In genomic region chr7:87220734-87221215, GRCh38 we compare ENCODE assay signal across 8 cellular contexts. TPM values are rescaled to one million over a fixed set of nuclear protein-coding genes. Genes with fewer than 3 reads are reported as not detected.
A peak's percentile ranks its signal among the peaks of the same experiment; 100 is the strongest.
DNase-seq lines count a peak whose midpoint lies in the region; ATAC-seq, FAIRE-seq and TF ChIP-seq lines count a peak whose summit lies in the region.

No MANE protein-coding gene starts in this region.

- no peak for TF ChIP-seq POLR2A in H54 (IDR thresholded peaks at IDR 0.05; ENCODE audit: low read depth, low read length)

- H3K27me3 ChIP-seq in Loucy (ENCODE audit: insufficient read depth, low read length, poor library complexity, severe bottlenecking) (peaks cover 14% of the 10 kb centered on the region), bronchial epithelial cell (ENCODE audit: control insufficient read depth, insufficient read depth, low read length) (no peaks in the 10 kb centered on the region), mesendoderm (ENCODE audit: insufficient read depth, low read length, poor library complexity) (peaks cover 2% of the 10 kb centered on the region)

- H3K9ac ChIP-seq in Loucy (ENCODE audit: low read depth, low read length, poor library complexity, severe bottlenecking) (no peak overlapping the region), mesendoderm (ENCODE audit: low read length) (no peak overlapping the region)

- H2AK5ac ChIP-seq in mesendoderm (ENCODE audit: low read length) = no peak overlapping the region

- no peak overlapping the region for H3K23ac ChIP-seq in mesendoderm (ENCODE audit: low read length)

- FAIRE-seq in bronchial epithelial cell (lab: Jason Lieb, UNC) (no peak), H54 (lab: Jason Lieb, UNC) (no peak)

- H3K18ac ChIP-seq in mesendoderm (ENCODE audit: low read length) = no peak overlapping the region

- no CpG with 5 or more reads among the region's 17 CpGs for WGBS in mesendoderm (ENCODE audit: extremely low coverage, insufficient coverage, low lambda C conversion rate)
- 4% methylated on average over 17 of the region's 17 CpGs for WGBS in urinary bladder

- ATAC-seq in GM18861 (IDR thresholded peaks at IDR 0.05; ENCODE audit: unreplicated experiment) = no peak

- peaks cover 11% of the 10 kb centered on the region for H3K79me1 ChIP-seq in mesendoderm (ENCODE audit: low read length)

- H3K36me3 ChIP-seq in Loucy (ENCODE audit: insufficient read depth, low read length) = no peaks in the 10 kb centered on the region
- no peaks in the 10 kb centered on the region for H3K36me3 ChIP-seq in bronchial epithelial cell (ENCODE audit: control insufficient read depth, insufficient read depth, low read length)
- H3K36me3 ChIP-seq in mesendoderm (ENCODE audit: control insufficient read depth, insufficient read depth, low read length) = no peaks in the 10 kb centered on the region
- H3K36me3 ChIP-seq in urinary bladder (ENCODE audit: insufficient read depth) = no peaks in the 10 kb centered on the region

- H3F3A ChIP-seq in Loucy (ENCODE audit: low read depth) = no peaks in the 10 kb centered on the region; the same call in 1 of the 2 replicates

- no peak overlapping the region for H3K56ac ChIP-seq in mesendoderm (ENCODE audit: low read length)

- peaks cover 40% of the 10 kb centered on the region for H3K79me2 ChIP-seq in Loucy (ENCODE audit: insufficient read depth, low read length)
- peaks cover 34% of the 10 kb centered on the region for H3K79me2 ChIP-seq in mesendoderm (ENCODE audit: control insufficient read depth, insufficient read depth, low read length)

- H3K4me3 ChIP-seq in Loucy (ENCODE audit: low read length, poor library complexity, severe bottlenecking) = peak overlapping the region; percentile 85
- H3K4me3 ChIP-seq in bronchial epithelial cell (ENCODE audit: low read depth, low read length) = peak overlapping the region; percentile 85
- H3K4me3 ChIP-seq in mesendoderm (ENCODE audit: low read length) = no peak overlapping the region
- peak overlapping the region; percentile 83 for H3K4me3 ChIP-seq in urinary bladder (ENCODE audit: low read depth, low read length)

- no peak overlapping the region for H2BK15ac ChIP-seq in mesendoderm (replicated peaks; ENCODE audit: low read depth)

- H4K20me1 ChIP-seq in Loucy (ENCODE audit: insufficient read depth, low read length, poor library complexity, severe bottlenecking) = no peaks in the 10 kb centered on the region

- TF ChIP-seq CTCF in Loucy (conservative IDR thresholded peaks at IDR 0.05; ENCODE audit: low read length) (no peak), bronchial epithelial cell (IDR thresholded peaks at IDR 0.05; ENCODE audit: insufficient read depth, low read length, severe bottlenecking) (no peak)

- H2BK5ac ChIP-seq in mesendoderm (ENCODE audit: low read length) = no peak overlapping the region

- no peak overlapping the region for H2BK120ac ChIP-seq in mesendoderm (ENCODE audit: low read depth, low read length)

- H2AFZ ChIP-seq in Loucy (ENCODE audit: low read length) = peak overlapping the region; percentile 97

- H3K9me3 ChIP-seq in Loucy (ENCODE audit: insufficient read depth, low read depth, low read length) = no peaks in the 10 kb centered on the region

- H3K4ac ChIP-seq in mesendoderm (ENCODE audit: low read depth, low read length) = no peak overlapping the region

- DNase-seq in DMS79 treated with DMSO at 0.1 percent for 48 hours (lab: John Stamatoyannopoulos, UW) (peak; percentile 41), bronchial epithelial cell (ENCODE audit: low read depth) (peak; percentile 35), mesendoderm (peak; percentile 18), NCI-H524 treated with DMSO at 0.1 percent for 48 hours (lab: John Stamatoyannopoulos, UW) (no peak), H54 (ENCODE audit: insufficient read length, low spot score) (no peak)

- no peak overlapping the region for H4K8ac ChIP-seq in mesendoderm (ENCODE audit: low read depth, low read length)

- peak overlapping the region; percentile 77 for H3K4me2 ChIP-seq in Loucy (ENCODE audit: low read depth, low read length, poor library complexity, severe bottlenecking)
- peak overlapping the region; percentile 85 for H3K4me2 ChIP-seq in mesendoderm (ENCODE audit: low read length)

- H4K5ac ChIP-seq in mesendoderm (ENCODE audit: low read length) = no peak overlapping the region

- H3K27ac ChIP-seq in mesendoderm (ENCODE audit: low read depth, low read length) = no peak overlapping the region
- H3K27ac ChIP-seq in urinary bladder (ENCODE audit: low read depth) = no peak overlapping the region

- H3K9me2 ChIP-seq in Loucy (replicated peaks; ENCODE audit: low read depth, low read length) = no peaks in the 10 kb centered on the region

- H3K4me1 ChIP-seq in Loucy (ENCODE audit: insufficient read depth, low read length, poor library complexity, severe bottlenecking) (peaks cover 30% of the 10 kb centered on the region), mesendoderm (ENCODE audit: control insufficient read depth, low read depth, low read length) (peaks cover 7% of the 10 kb centered on the region), urinary bladder (ENCODE audit: insufficient read depth) (peaks cover 7% of the 10 kb centered on the region)

RNA-seq across cellular contexts. Expression of gene TMEM243, which starts 1.2 kb away (rescaled TPM):
- total RNA-seq in bronchial epithelial cell = 10.8 and 26.9 TPM in 2 replicates
- 23.7 TPM for polyA plus RNA-seq in mesendoderm (2013, experiment 1 of 2)
- polyA plus RNA-seq in mesendoderm (2013, experiment 2 of 2) = 22.5 TPM
- 60.1 TPM for total RNA-seq in urinary bladder
- 27.6 TPM for polyA plus RNA-seq in urinary bladder

Comparison
In these comparisons a context has a peak if more than half of its experiments do, and no peak if none do; other contexts are left out.
1. DNase-seq: peak in DMS79 treated with DMSO at 0.1 percent for 48 hours (single experiment), bronchial epithelial cell (single experiment) and mesendoderm (single experiment); none in NCI-H524 treated with DMSO at 0.1 percent for 48 hours (single experiment) and H54 (single experiment).